8 cellular contexts compared by ENCODE assay signal in the genomic region with DNA sequence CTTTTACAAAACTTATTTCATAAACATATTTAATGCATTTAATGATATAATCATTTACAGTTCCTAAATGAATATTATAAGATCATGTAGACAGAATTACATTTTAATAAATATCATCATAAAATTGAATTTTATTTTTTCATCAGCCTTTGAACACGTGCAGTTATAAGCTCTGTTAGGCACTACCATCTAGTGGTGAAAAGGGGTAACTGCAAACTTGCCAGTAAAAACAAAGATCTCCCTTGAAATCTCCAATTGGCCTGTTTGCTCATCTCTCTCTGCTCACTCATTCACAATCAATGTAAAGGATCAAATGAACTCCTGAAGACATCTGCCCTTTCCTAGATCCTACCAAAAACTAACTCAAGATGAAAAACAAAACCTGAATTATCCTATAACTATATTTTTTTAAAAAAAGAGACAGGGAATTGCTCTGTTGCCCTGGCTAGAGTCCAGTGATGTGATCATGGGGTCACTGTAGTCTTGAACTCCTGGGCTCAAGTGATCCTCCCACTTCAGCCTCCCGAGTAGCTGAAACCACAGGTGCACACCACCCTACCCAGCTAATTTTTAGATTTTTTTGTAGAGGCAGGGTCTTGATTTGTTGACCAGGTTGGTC. TPM values are rescaled to one million over a fixed set of nuclear protein-coding genes. Genes with fewer than 3 reads are reported as not detected.
DNase-seq lines count a peak whose midpoint lies in the region; ATAC-seq and TF ChIP-seq lines count a peak whose summit lies in the region.

No MANE protein-coding gene starts in this region.

- H3K4me3 ChIP-seq in HAP-1, result no peak overlapping the region
- H3K4me3 ChIP-seq in heart left ventricle, result no peak overlapping the region
- H3K4me3 ChIP-seq in sigmoid colon, result no peak overlapping the region

- no peak for TF ChIP-seq POLR2A in heart left ventricle (IDR thresholded peaks at IDR 0.05)
- no peak for TF ChIP-seq POLR2A in sigmoid colon (IDR thresholded peaks at IDR 0.05)

- no peak overlapping the region for H3K4me3 Mint-ChIP-seq in activated naive CD8-positive, alpha-beta T cell treated with anti-CD3 and anti-CD28 coated beads, Interleukin-2, amount 10 ng/mL, durations not matched to agents 7 days and 5 days

- H3K27ac Mint-ChIP-seq in activated naive CD8-positive, alpha-beta T cell treated with anti-CD3 and anti-CD28 coated beads, Interleukin-2, amount 10 ng/mL, durations not matched to agents 7 days and 5 days, result peak overlapping the region; percentile 17

- TF ChIP-seq CTCF in heart left ventricle (IDR thresholded peaks at IDR 0.05), result peak; percentile 80 to 96 (median 88)
- TF ChIP-seq CTCF in sigmoid colon (IDR thresholded peaks at IDR 0.05), result peak; percentile 28 to 88 (median 84)

- TF ChIP-seq EP300 in sigmoid colon (IDR thresholded peaks at IDR 0.05), result no peak

- WGBS in heart left ventricle, 4 donors, result 10 to 18% (median 13%) methylated on average over 2 of the region's 2 CpGs
- WGBS in sigmoid colon, 2 donors, result 1 to 19% methylated on average over 2 of the region's 2 CpGs

- H3K27ac ChIP-seq in heart left ventricle (peak overlapping the region in 1 of 12 donors; percentile 2), sigmoid colon (no peak overlapping the region)

- POLR2A ChIA-PET in activated naive CD8-positive, alpha-beta T cell treated with anti-CD3 and anti-CD28 coated beads, Interleukin-2, amount 10 ng/mL, durations not matched to agents 7 days and 5 days (lab: Charles Lee), result interaction anchor here (0.6 to 1.4 kb wide), 2 partner anchors 8 to 10 kb away, joined by 4 to 5 read pairs; no protein-coding TSS in a partner anchor

- peak; percentile 61 for ATAC-seq in activated naive CD8-positive, alpha-beta T cell treated with anti-CD3 and anti-CD28 coated beads, Interleukin-2, amount 10 ng/mL, durations not matched to agents 7 days and 5 days (ENCODE audit: low read depth)
- ATAC-seq in heart left ventricle, result peak in 1 of 4 donors; percentile 39

- peak; percentile 7 for DNase-seq in DMS 273 treated with DMSO at 0.1 percent for 48 hours (lab: John Stamatoyannopoulos, UW)
- DNase-seq in HAP-1 (ENCODE audit: low spot score in 2 of 2), result peak; percentile 46 to 52
- DNase-seq in NCI-H774 (lab: John Stamatoyannopoulos, UW), result peak; percentile 2
- no peak for DNase-seq in activated naive CD8-positive, alpha-beta T cell treated with anti-CD3 and anti-CD28 coated beads, Interleukin-2, amount 10 ng/mL, durations not matched to agents 7 days and 5 days
- DNase-seq in heart left ventricle, result no peak
- no peak for DNase-seq in sigmoid colon
- DNase-seq in T1000 (lab: John Stamatoyannopoulos, UW), result no peak
- DNase-seq in GOT3 (lab: John Stamatoyannopoulos, UW), result no peak

- H3K27me3 Mint-ChIP-seq in activated naive CD8-positive, alpha-beta T cell treated with anti-CD3 and anti-CD28 coated beads, Interleukin-2, amount 10 ng/mL, durations not matched to agents 7 days and 5 days, result no peaks in the 10 kb centered on the region

- H3K36me3 Mint-ChIP-seq in activated naive CD8-positive, alpha-beta T cell treated with anti-CD3 and anti-CD28 coated beads, Interleukin-2, amount 10 ng/mL, durations not matched to agents 7 days and 5 days, result peaks cover 22% of the 10 kb centered on the region

- in situ Hi-C loops in HAP-1 (cut with MboI; ENCODE audit: low sequenced_read_pairs), result no loop called here

- no peaks in the 10 kb centered on the region for H3K9me3 Mint-ChIP-seq in activated naive CD8-positive, alpha-beta T cell treated with anti-CD3 and anti-CD28 coated beads, Interleukin-2, amount 10 ng/mL, durations not matched to agents 7 days and 5 days

- H3K4me1 ChIP-seq in HAP-1, result no peaks in the 10 kb centered on the region; the same call in 1 of the 2 replicates
- H3K4me1 ChIP-seq in heart left ventricle, result no peaks in the 10 kb centered on the region
- no peaks in the 10 kb centered on the region for H3K4me1 ChIP-seq in sigmoid colon

- H3K9me3 ChIP-seq in HAP-1 (no peaks in the 10 kb centered on the region), heart left ventricle (no peaks in the 10 kb centered on the region), sigmoid colon (no peaks in the 10 kb centered on the region)

- H3K27me3 ChIP-seq in HAP-1 (ENCODE audit: low read depth), result no peaks in the 10 kb centered on the region
- H3K27me3 ChIP-seq in heart left ventricle, result no peaks in the 10 kb centered on the region
- H3K27me3 ChIP-seq in sigmoid colon, result no peaks in the 10 kb centered on the region

- intact Hi-C loops in heart left ventricle (cut with DNase I), result no loop called here
- intact Hi-C loops in sigmoid colon (cut with DNase I), result no loop called here

- peaks cover 11% of the 10 kb centered on the region for H3K4me1 Mint-ChIP-seq in activated naive CD8-positive, alpha-beta T cell treated with anti-CD3 and anti-CD28 coated beads, Interleukin-2, amount 10 ng/mL, durations not matched to agents 7 days and 5 days

- H3K36me3 ChIP-seq in HAP-1 (replicated peaks) (no peaks in the 10 kb centered on the region; the same call in none of the 2 replicates), heart left ventricle (peaks cover 0 to 99% (median 76%) of the 10 kb centered on the region in 9 donors), sigmoid colon (peaks cover 0 to 72% (median 5%) of the 10 kb centered on the region in 4 donors)

RNA-seq across cellular contexts. Expression of a gene that starts 31.7 kb away (rescaled TPM):
- total RNA-seq in activated naive CD8-positive, alpha-beta T cell treated with anti-CD3 and anti-CD28 coated beads, Interleukin-2, amount 10 ng/mL, durations not matched to agents 7 days and 5 days, result 100 to 1,000 TPM; 222 to 229 TPM
- total RNA-seq in heart left ventricle (100 to 1,000 TPM in 1 of 9 donors, 10 to 100 TPM in 8; 13.9 to 164 (median 47.0) TPM), sigmoid colon (100 to 1,000 TPM in 3 of 4 donors, 10 to 100 TPM in 1; 89.6 to 179 (median 146) TPM)
- polyA plus RNA-seq in heart left ventricle (10 to 100 TPM; 25.3 to 39.3 TPM), sigmoid colon (10 to 100 TPM; 27.0 to 67.4 (median 49.2) TPM)

RNA-seq across cellular contexts. Expression of a gene that starts 43.9 kb away (rescaled TPM):
- total RNA-seq in activated naive CD8-positive, alpha-beta T cell treated with anti-CD3 and anti-CD28 coated beads, Interleukin-2, amount 10 ng/mL, durations not matched to agents 7 days and 5 days, result not detected
- not detected for total RNA-seq in heart left ventricle
- under 1 TPM in 1 of 2 donors, not detected in 1; 0.15 TPM for polyA plus RNA-seq in heart left ventricle
- total RNA-seq in sigmoid colon, result under 1 TPM in 1 of 4 donors, not detected in 3; 0.36 TPM
- polyA plus RNA-seq in sigmoid colon, result 10 to 100 TPM; 14.6 to 25.8 (median 24.3) TPM

Comparison
In these comparisons a context has a peak if more than half of its experiments do, and no peak if none do; other contexts are left out.
1. DNase-seq: peak in DMS 273 treated with DMSO at 0.1 percent for 48 hours (single experiment), HAP-1 (2 of 2) and NCI-H774 (single experiment); none in activated naive CD8-positive, alpha-beta T cell treated with anti-CD3 and anti-CD28 coated beads, Interleukin-2, amount 10 ng/mL, durations not matched to agents 7 days and 5 days (single experiment), heart left ventricle (0 of 5), sigmoid colon (single experiment), T1000 (single experiment) and GOT3 (single experiment).